In the genomic region with DNA sequence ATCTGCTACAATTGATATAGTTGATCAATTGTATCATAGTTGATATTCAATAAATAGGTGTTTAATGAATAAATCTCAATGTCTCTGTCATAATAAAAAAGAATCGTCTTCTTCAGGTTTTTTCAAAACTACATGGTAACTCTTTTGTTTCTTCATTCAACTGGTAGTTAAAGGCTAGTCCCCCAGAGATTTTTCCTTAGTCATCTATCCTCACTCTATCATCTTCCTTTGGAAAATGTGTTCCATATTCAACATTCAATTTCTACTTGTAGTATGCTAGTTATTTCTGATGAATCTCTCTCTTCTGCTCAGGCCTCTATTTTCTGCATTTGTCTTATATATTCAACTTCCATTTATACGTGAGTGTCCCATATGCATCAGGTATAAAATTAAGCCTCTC, we compare ENCODE assay signal across 9 cellular contexts.
"Had no signal": no experiment of that assay in that cellular context is flagged by ENCODE, and none has a peak within 500 bp of the region (broad histone marks: within the 10 kb centered on the region; RNA-seq: fewer than 3 reads in every experiment).

No MANE protein-coding gene starts in this region.

- H2AFZ ChIP-seq: GM23248 had no signal

- H3K27ac ChIP-seq: GM23248, KMS-11 had no signal

- H3K9ac ChIP-seq: GM23248, KMS-11 had no signal

- DNase-seq: GM23248, H9, HCEC 1CT, IMR-90, KBM-7 had no signal

- H3K4me3 ChIP-seq: GM23248 had no signal

- FAIRE-seq: H1, H54, HTR-8/SVneo had no signal

- H3K4me2 ChIP-seq: KMS-11 had no signal
